1 cellular context compared by ENCODE assay signal in the genomic region with DNA sequence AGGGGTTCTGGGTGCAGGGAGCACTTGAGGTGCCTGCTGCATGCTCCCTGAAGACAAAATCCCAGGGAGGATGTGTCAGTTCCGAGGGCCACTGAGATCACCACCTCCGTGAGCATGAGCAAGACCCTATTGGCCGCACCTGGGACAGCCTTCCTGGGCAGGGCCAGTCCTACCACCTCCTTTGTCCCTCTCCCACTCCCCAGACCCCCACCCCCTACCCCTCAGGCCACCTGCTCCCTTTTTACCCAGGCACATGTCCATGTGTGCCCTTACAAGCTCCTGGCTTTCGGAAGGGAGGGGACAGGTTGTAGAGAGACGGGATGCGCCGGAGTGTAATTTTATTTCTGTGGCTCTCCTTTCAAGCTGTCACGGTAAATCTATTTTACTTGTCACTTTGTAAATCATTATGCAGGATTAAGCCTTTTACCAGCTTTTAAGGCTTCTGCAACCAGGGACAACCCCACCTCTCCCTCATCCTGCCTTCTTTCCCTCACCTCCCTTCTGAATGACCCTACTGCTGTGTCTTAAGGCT.
TF ChIP-seq lines count a peak whose summit lies in the region.

No MANE protein-coding gene starts in this region.

TF ChIP-seq in GM23338, 12 proteins besides CTCF, POLR2A, EP300 and RAD21 (continued from another document):
- TF ChIP-seq, protein P1, sequence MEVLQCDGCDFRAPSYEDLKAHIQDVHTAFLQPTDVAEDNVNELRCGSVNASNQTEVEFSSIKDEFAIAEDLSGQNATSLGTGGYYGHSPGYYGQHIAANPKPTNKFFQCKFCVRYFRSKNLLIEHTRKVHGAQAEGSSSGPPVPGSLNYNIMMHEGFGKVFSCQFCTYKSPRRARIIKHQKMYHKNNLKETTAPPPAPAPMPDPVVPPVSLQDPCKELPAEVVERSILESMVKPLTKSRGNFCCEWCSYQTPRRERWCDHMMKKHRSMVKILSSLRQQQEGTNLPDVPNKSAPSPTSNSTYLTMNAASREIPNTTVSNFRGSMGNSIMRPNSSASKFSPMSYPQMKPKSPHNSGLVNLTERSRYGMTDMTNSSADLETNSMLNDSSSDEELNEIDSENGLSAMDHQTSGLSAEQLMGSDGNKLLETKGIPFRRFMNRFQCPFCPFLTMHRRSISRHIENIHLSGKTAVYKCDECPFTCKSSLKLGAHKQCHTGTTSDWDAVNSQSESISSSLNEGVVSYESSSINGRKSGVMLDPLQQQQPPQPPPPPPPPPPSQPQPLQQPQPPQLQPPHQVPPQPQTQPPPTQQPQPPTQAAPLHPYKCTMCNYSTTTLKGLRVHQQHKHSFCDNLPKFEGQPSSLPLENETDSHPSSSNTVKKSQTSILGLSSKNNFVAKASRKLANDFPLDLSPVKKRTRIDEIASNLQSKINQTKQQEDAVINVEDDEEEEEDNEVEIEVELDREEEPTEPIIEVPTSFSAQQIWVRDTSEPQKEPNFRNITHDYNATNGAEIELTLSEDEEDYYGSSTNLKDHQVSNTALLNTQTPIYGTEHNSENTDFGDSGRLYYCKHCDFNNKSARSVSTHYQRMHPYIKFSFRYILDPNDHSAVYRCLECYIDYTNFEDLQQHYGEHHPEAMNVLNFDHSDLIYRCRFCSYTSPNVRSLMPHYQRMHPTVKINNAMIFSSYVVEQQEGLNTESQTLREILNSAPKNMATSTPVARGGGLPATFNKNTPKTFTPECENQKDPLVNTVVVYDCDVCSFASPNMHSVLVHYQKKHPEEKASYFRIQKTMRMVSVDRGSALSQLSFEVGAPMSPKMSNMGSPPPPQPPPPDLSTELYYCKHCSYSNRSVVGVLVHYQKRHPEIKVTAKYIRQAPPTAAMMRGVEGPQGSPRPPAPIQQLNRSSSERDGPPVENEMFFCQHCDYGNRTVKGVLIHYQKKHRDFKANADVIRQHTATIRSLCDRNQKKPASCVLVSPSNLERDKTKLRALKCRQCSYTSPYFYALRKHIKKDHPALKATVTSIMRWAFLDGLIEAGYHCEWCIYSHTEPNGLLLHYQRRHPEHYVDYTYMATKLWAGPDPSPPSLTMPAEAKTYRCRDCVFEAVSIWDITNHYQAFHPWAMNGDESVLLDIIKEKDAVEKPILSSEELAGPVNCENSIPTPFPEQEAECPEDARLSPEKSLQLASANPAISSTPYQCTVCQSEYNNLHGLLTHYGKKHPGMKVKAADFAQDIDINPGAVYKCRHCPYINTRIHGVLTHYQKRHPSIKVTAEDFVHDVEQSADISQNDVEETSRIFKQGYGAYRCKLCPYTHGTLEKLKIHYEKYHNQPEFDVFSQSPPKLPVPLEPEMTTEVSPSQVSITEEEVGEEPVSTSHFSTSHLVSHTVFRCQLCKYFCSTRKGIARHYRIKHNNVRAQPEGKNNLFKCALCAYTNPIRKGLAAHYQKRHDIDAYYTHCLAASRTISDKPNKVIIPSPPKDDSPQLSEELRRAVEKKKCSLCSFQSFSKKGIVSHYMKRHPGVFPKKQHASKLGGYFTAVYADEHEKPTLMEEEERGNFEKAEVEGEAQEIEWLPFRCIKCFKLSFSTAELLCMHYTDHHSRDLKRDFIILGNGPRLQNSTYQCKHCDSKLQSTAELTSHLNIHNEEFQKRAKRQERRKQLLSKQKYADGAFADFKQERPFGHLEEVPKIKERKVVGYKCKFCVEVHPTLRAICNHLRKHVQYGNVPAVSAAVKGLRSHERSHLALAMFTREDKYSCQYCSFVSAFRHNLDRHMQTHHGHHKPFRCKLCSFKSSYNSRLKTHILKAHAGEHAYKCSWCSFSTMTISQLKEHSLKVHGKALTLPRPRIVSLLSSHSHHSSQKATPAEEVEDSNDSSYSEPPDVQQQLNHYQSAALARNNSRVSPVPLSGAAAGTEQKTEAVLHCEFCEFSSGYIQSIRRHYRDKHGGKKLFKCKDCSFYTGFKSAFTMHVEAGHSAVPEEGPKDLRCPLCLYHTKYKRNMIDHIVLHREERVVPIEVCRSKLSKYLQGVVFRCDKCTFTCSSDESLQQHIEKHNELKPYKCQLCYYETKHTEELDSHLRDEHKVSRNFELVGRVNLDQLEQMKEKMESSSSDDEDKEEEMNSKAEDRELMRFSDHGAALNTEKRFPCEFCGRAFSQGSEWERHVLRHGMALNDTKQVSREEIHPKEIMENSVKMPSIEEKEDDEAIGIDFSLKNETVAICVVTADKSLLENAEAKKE (CRISPR knock-in tag; IDR thresholded peaks at IDR 0.05) = no peak
- TF ChIP-seq NANOG (IDR thresholded peaks at IDR 0.05; ENCODE audit: borderline replicate concordance) (no peak), STAT1 (IDR thresholded peaks at IDR 0.05; ENCODE audit: unreplicated experiment) (no peak), ZNF114 (CRISPR knock-in tag; IDR thresholded peaks at IDR 0.05) (no peak), ZNF331 (CRISPR knock-in tag; IDR thresholded peaks at IDR 0.05; ENCODE audit: low read depth) (no peak)
- TF ChIP-seq, protein P2, sequence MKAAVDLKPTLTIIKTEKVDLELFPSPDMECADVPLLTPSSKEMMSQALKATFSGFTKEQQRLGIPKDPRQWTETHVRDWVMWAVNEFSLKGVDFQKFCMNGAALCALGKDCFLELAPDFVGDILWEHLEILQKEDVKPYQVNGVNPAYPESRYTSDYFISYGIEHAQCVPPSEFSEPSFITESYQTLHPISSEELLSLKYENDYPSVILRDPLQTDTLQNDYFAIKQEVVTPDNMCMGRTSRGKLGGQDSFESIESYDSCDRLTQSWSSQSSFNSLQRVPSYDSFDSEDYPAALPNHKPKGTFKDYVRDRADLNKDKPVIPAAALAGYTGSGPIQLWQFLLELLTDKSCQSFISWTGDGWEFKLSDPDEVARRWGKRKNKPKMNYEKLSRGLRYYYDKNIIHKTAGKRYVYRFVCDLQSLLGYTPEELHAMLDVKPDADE (IDR thresholded peaks at IDR 0.05) = no peak
